ENCODE assay signal across 2 cellular contexts in genomic region chr1:17441993-17442357, GRCh38.
TF ChIP-seq lines count a peak whose summit lies in the region.

No MANE protein-coding gene starts in this region.

TF ChIP-seq in IMR-90, 13 proteins besides CTCF, POLR2A, EP300 and RAD21:
- TF ChIP-seq USF2 (IDR thresholded peaks at IDR 0.05; ENCODE audit: low read depth, low read length) = no peak
- TF ChIP-seq RCOR1 (IDR thresholded peaks at IDR 0.05; ENCODE audit: insufficient replicate concordance, low read length) = no peak
- TF ChIP-seq CEBPB (IDR thresholded peaks at IDR 0.05; ENCODE audit: low read depth, low read length) = no peak
- TF ChIP-seq MAZ (IDR thresholded peaks at IDR 0.05; ENCODE audit: borderline replicate concordance, low read depth, low read length) = no peak
- TF ChIP-seq SMC3 (IDR thresholded peaks at IDR 0.05; ENCODE audit: low read depth, low read length) = no peak
- no peak for TF ChIP-seq CHD1 (IDR thresholded peaks at IDR 0.05; ENCODE audit: low read depth, low read length)

TF ChIP-seq in GM12891, 5 proteins besides CTCF, POLR2A, EP300 and RAD21:
- no peak for TF ChIP-seq POU2F2 (IDR thresholded peaks at IDR 0.05; ENCODE audit: low read depth, low read length)
- TF ChIP-seq SPI1 (IDR thresholded peaks at IDR 0.05; ENCODE audit: low read depth, low read length) = no peak
- no peak for TF ChIP-seq POLR2AphosphoS5 (IDR thresholded peaks at IDR 0.05; ENCODE audit: low read depth, low read length)
- TF ChIP-seq TAF1 (IDR thresholded peaks at IDR 0.05; ENCODE audit: low read depth, low read length) = no peak
- TF ChIP-seq PAX5 (IDR thresholded peaks at IDR 0.05; ENCODE audit: insufficient read depth, low read length, severe bottlenecking) = no peak
TF ChIP-seq in GM12891: peak in this region for 0.
